ENCODE assay signal across 11 cellular contexts in the genomic region with DNA sequence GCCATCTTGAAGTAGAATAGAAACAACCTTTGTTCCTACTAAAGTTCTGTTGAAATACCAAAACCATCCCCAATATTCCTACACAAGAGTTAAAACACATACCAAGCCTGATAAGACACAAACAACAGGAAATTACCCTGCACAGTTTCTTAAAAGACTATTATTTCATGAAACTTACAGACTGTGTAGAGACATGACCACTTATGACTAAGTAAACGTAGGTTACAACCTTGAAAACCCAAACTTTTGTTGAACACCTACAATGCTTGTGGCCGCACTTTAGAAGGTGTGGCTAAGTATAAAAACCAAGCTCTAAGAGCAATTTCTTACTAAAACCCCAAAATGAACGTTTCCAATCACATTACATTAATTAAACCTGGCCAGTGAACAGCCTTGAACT. TPM values are rescaled to one million over a fixed set of nuclear protein-coding genes. Genes with fewer than 3 reads are reported as not detected.
DNase-seq lines count a peak whose midpoint lies in the region; ATAC-seq and TF ChIP-seq lines count a peak whose summit lies in the region.
"Had no signal": no experiment of that assay in that cellular context is flagged by ENCODE, and none has a peak within 500 bp of the region (broad histone marks: within the 10 kb centered on the region; RNA-seq: fewer than 3 reads in every experiment).

No MANE protein-coding gene starts in this region.

- no peak for TF ChIP-seq CTCF in OCI-LY1 (IDR thresholded peaks at IDR 0.05; ENCODE audit: low read length)
- TF ChIP-seq CTCF in nephron (IDR thresholded peaks at IDR 0.05; ENCODE audit: unreplicated experiment in 3 of 3), result no peak

- no peaks in the 10 kb centered on the region for H3K27me3 Mint-ChIP-seq in dendritic cell treated with granulocyte-macrophage colony-stimulating factor and Interleukin-4, amounts not matched to agents 40 ng/mL and 50 ng/mL, for 4 days
- no peaks in the 10 kb centered on the region for H3K27me3 Mint-ChIP-seq in nephron (ENCODE audit: low read depth)

- no peak for ATAC-seq in HG02973 (IDR thresholded peaks at IDR 0.05; ENCODE audit: unreplicated experiment)

- H3K27me3 ChIP-seq in OCI-LY1 (ENCODE audit: insufficient read depth, low read length), result no peaks in the 10 kb centered on the region
- no peaks in the 10 kb centered on the region for H3K27me3 ChIP-seq in neuronal stem cell (ENCODE audit: control insufficient read depth in 3 of 3, insufficient read depth in 3 of 3, low read depth in 1 of 3, low read length in 3 of 3)

- peak overlapping the region; percentile 4 for H3K4me3 Mint-ChIP-seq in dendritic cell treated with granulocyte-macrophage colony-stimulating factor and Interleukin-4, amounts not matched to agents 40 ng/mL and 50 ng/mL, for 4 days
- H3K4me3 Mint-ChIP-seq in nephron, result peak overlapping the region; percentile 92 to 97 (median 95)

- no CpG with 5 or more reads among the region's 3 CpGs for WGBS in neuronal stem cell (ENCODE audit: extremely low coverage in 2 of 2, insufficient read length in 2 of 2, insufficient replicate concordance in 1 of 2), 2 donors

- peak overlapping the region; percentile 97 for H3K4me3 ChIP-seq in OCI-LY1 (ENCODE audit: low read depth, low read length, poor library complexity, severe bottlenecking)
- peak overlapping the region in 1 of 2 donors; percentile 69 for H3K4me3 ChIP-seq in neuronal stem cell (ENCODE audit: low read length in 2 of 2)
- H3K4me3 ChIP-seq: lung had no signal

- H3K4me1 Mint-ChIP-seq in dendritic cell treated with granulocyte-macrophage colony-stimulating factor and Interleukin-4, amounts not matched to agents 40 ng/mL and 50 ng/mL, for 4 days (ENCODE audit: low read depth), result peaks cover 47% of the 10 kb centered on the region
- peaks cover 44% of the 10 kb centered on the region for H3K4me1 Mint-ChIP-seq in nephron

- H2AFZ ChIP-seq in OCI-LY1 (ENCODE audit: low read length), result no peak overlapping the region
- H2AFZ ChIP-seq in neuronal stem cell (ENCODE audit: low read length), result no peak overlapping the region

- no peak overlapping the region for H3K18ac ChIP-seq in neuronal stem cell (ENCODE audit: low read length)

- H3K23ac ChIP-seq in neuronal stem cell (ENCODE audit: low read depth, low read length, poor library complexity), result no peak overlapping the region

- intact Hi-C loops in dendritic cell treated with granulocyte-macrophage colony-stimulating factor and Interleukin-4, amounts not matched to agents 40 ng/mL and 50 ng/mL, for 4 days (cut with micrococcal nuclease), result no loop called here

- H3K79me2 ChIP-seq in OCI-LY1 (ENCODE audit: insufficient read depth, low read length), result peaks cover 66% of the 10 kb centered on the region

- H2BK5ac ChIP-seq in neuronal stem cell (ENCODE audit: low read length), result no peak overlapping the region

- H3K9me2 ChIP-seq in OCI-LY1 (ENCODE audit: low read depth, low read length), result no peaks in the 10 kb centered on the region

- H4K20me1 ChIP-seq in OCI-LY1 (ENCODE audit: insufficient read depth, low read length), result no peaks in the 10 kb centered on the region

- H3K4ac ChIP-seq in neuronal stem cell (ENCODE audit: low read length), result no peak overlapping the region

- H2BK15ac ChIP-seq in neuronal stem cell (ENCODE audit: low read length), result no peak overlapping the region

- peak overlapping the region; percentile 98 for H3K9ac ChIP-seq in ES-I3 (ENCODE audit: low read depth, low read length)
- peak overlapping the region; percentile 97 for H3K9ac ChIP-seq in OCI-LY1 (ENCODE audit: low read length)
- H3K9ac ChIP-seq in neuronal stem cell (ENCODE audit: low read depth, low read length, poor library complexity), result no peak overlapping the region

- H2BK12ac ChIP-seq in neuronal stem cell (ENCODE audit: low read length), result no peak overlapping the region

- no peaks in the 10 kb centered on the region for H3K9me3 Mint-ChIP-seq in dendritic cell treated with granulocyte-macrophage colony-stimulating factor and Interleukin-4, amounts not matched to agents 40 ng/mL and 50 ng/mL, for 4 days
- H3K9me3 Mint-ChIP-seq in nephron, result no peaks in the 10 kb centered on the region

- H2AK5ac ChIP-seq in neuronal stem cell (ENCODE audit: low read depth, low read length), result no peak overlapping the region

- DNase-seq in AG20443 (ENCODE audit: low spot score) (no peak), activated gamma-delta T cell treated with Interleukin-2 at 50 U/mL for 16 hours (no peak), neuronal stem cell (ENCODE audit: low spot score) (no peak)
- DNase-seq: activated CD4-positive, CD25-positive, alpha-beta regulatory T cell treated with anti-CD3 and anti-CD28 coated beads, Interleukin-2, amount 50 U/mL, for 72 hours; substantia nigra had no signal

- H2BK120ac ChIP-seq in neuronal stem cell (ENCODE audit: low read depth, low read length), result no peak overlapping the region

- H4K8ac ChIP-seq in neuronal stem cell (ENCODE audit: low read depth, low read length), result no peak overlapping the region

- no peaks in the 10 kb centered on the region for H3K36me3 ChIP-seq in ES-I3 (ENCODE audit: insufficient read depth, low read length)
- H3K36me3 ChIP-seq in OCI-LY1 (ENCODE audit: insufficient read depth, low read length), result no peaks in the 10 kb centered on the region
- H3K36me3 ChIP-seq in neuronal stem cell (replicated peaks in 1 of 2; ENCODE audit: control insufficient read depth in 2 of 2, insufficient read depth in 2 of 2, low read length in 2 of 2), result no peaks in the 10 kb centered on the region

- H3K27ac ChIP-seq in OCI-LY1 (ENCODE audit: low read depth, low read length, poor library complexity, severe bottlenecking) (peak overlapping the region; percentile 86), neuronal stem cell (replicated peaks; ENCODE audit: low read length) (no peak overlapping the region)

- H3K4me2 ChIP-seq in OCI-LY1 (ENCODE audit: low read length) (peak overlapping the region; percentile 98), neuronal stem cell (ENCODE audit: insufficient read depth, low read length, poor library complexity, severe bottlenecking) (no peak overlapping the region)

- H3F3A ChIP-seq in OCI-LY1 (ENCODE audit: insufficient read depth, low read length), result no peaks in the 10 kb centered on the region

- H3K36me3 Mint-ChIP-seq in dendritic cell treated with granulocyte-macrophage colony-stimulating factor and Interleukin-4, amounts not matched to agents 40 ng/mL and 50 ng/mL, for 4 days (ENCODE audit: low read depth), result peaks cover 20% of the 10 kb centered on the region
- no peaks in the 10 kb centered on the region for H3K36me3 Mint-ChIP-seq in nephron (ENCODE audit: low read depth)

- peaks cover 1% of the 10 kb centered on the region for H3K79me1 ChIP-seq in neuronal stem cell (ENCODE audit: low read depth, low read length)

- H3K14ac ChIP-seq in neuronal stem cell (ENCODE audit: low read length), result no peak overlapping the region

- H3K4me1 ChIP-seq in ES-I3 (ENCODE audit: insufficient read depth, low read length) (peaks cover 30% of the 10 kb centered on the region), OCI-LY1 (ENCODE audit: insufficient read depth, low read length, severe bottlenecking) (peaks cover 52% of the 10 kb centered on the region), neuronal stem cell (ENCODE audit: control insufficient read depth in 2 of 2, insufficient read depth in 1 of 2, low read depth in 1 of 2, low read length in 2 of 2) (peaks cover 7 to 9% of the 10 kb centered on the region in 2 donors)

- H3K9me3 ChIP-seq in ES-I3 (ENCODE audit: control insufficient read depth, insufficient read depth, low read length) (no peaks in the 10 kb centered on the region), OCI-LY1 (ENCODE audit: low read length) (no peaks in the 10 kb centered on the region), neuronal stem cell (replicated peaks in 1 of 2; ENCODE audit: control insufficient read depth in 2 of 2, insufficient read depth in 1 of 2, low read depth in 1 of 2, low read length in 2 of 2) (peaks cover 0 to 3% of the 10 kb centered on the region in 2 donors)

- H3K27ac Mint-ChIP-seq in dendritic cell treated with granulocyte-macrophage colony-stimulating factor and Interleukin-4, amounts not matched to agents 40 ng/mL and 50 ng/mL, for 4 days, result no peak overlapping the region
- H3K27ac Mint-ChIP-seq in nephron, result peak overlapping the region; percentile 79 to 98 (median 87)

- no peak overlapping the region for H4K91ac ChIP-seq in neuronal stem cell (ENCODE audit: low read depth, low read length, poor library complexity)

RNA-seq across cellular contexts. Expression of a gene that starts 2.0 kb away (rescaled TPM):
- polyA plus RNA-seq in neuronal stem cell (2013, experiment 1 of 2), result 72.0 TPM
- polyA plus RNA-seq in neuronal stem cell (2013, experiment 2 of 2), result 69.8 TPM
